In genomic region chr10:5812283-5813090, GRCh38 we compare ENCODE assay signal across 8 cellular contexts. TPM values are rescaled to one million over a fixed set of nuclear protein-coding genes. Genes with fewer than 3 reads are reported as not detected.
DNase-seq lines count a peak whose midpoint lies in the region; ATAC-seq and TF ChIP-seq lines count a peak whose summit lies in the region.

No MANE protein-coding gene starts in this region.

- ATAC-seq in GM19372 (IDR thresholded peaks at IDR 0.05; ENCODE audit: low read depth, unreplicated experiment) (peak; percentile 19), HG03469 (IDR thresholded peaks at IDR 0.05; ENCODE audit: unreplicated experiment) (peak; percentile 3)

- CTCF ChIA-PET in BJ (lab: Yijun Ruan, JAX) (interaction anchor here (0.6 kb wide), 2 partner anchors 49 to 130 kb away, joined by 3 read pairs; no protein-coding TSS in a partner anchor), mammary epithelial cell (lab: Charles Lee; ENCODE audit: low non-redundant PET) (no interaction called here)

- peak overlapping the region; percentile 74 for H3K4me2 ChIP-seq in mammary epithelial cell (ENCODE audit: insufficient read depth, low read depth, low read length)

- dilution Hi-C loops in mammary epithelial cell (cut with HindIII; ENCODE audit: low sequenced_read_pairs): no loop called here

- peaks cover 2% of the 10 kb centered on the region for H3K36me3 ChIP-seq in BJ (ENCODE audit: control insufficient read depth, insufficient read depth, low read length)
- H3K36me3 ChIP-seq in mammary epithelial cell (ENCODE audit: insufficient read depth, low read length): no peaks in the 10 kb centered on the region

- peak overlapping the region; percentile 84 for H3K27ac ChIP-seq in mammary epithelial cell (ENCODE audit: insufficient read depth, low read depth, low read length)

- no peak for DNase-seq in BJ (ENCODE audit: low read depth)
- DNase-seq in T-helper 2 cell: peak in 4 of 5 experiments; percentile 11 to 54 (median 21)
- DNase-seq in mammary epithelial cell: peak; percentile 25
- peak; percentile 61 for DNase-seq in islet precursor cell
- peak in 2 of 3 donors; percentile 8 to 34 for DNase-seq in stimulated activated CD4-positive, alpha-beta T cell treated with anti-CD3 and anti-CD28 coated beads, Interleukin-12 subunit alpha, Interleukin-12 subunit beta, amount 100 ng/mL, for 48 hours (ENCODE audit: low read depth in 2 of 3, low spot score in 1 of 3)
- no peak for DNase-seq in DMS114 treated with DMSO at 0.1 percent for 48 hours (lab: John Stamatoyannopoulos, UW; ENCODE audit: unreplicated experiment)

- peak overlapping the region; percentile 96 for H3K4me3 ChIP-seq in BJ (ENCODE audit: low read depth, low read length)
- peak overlapping the region; percentile 73 to 99 (median 76) for H3K4me3 ChIP-seq in mammary epithelial cell (replicated peaks in 1 of 3; ENCODE audit: insufficient read depth in 1 of 3, low read depth in 2 of 3, low read length in 3 of 3)

- intact Hi-C loops in mammary epithelial cell (cut with micrococcal nuclease): loop anchor here (1.0 to 5.0 kb wide), 4 partner anchors 61 to 372 kb away; partner anchors contain the start of genes ANKRD16 and TASOR2

- no TSS peak for BruUV-seq in mammary epithelial cell (replicated peaks; lab: Mats Ljungman, UMichigan)

- H2AFZ ChIP-seq in mammary epithelial cell (ENCODE audit: low read depth, low read length): peak overlapping the region; percentile 90

- H3K4me1 ChIP-seq in mammary epithelial cell (ENCODE audit: insufficient read depth, low read length): peaks cover 7% of the 10 kb centered on the region

- H3K79me2 ChIP-seq in mammary epithelial cell (ENCODE audit: insufficient read depth, low read length): peaks cover 64% of the 10 kb centered on the region

- peaks cover 3% of the 10 kb centered on the region for H4K20me1 ChIP-seq in mammary epithelial cell (ENCODE audit: insufficient read depth, low read length)

- TF ChIP-seq CTCF in BJ (IDR thresholded peaks at IDR 0.05; ENCODE audit: insufficient read depth, low read depth, low read length): no peak
- no peak for TF ChIP-seq CTCF in mammary epithelial cell (conservative IDR thresholded peaks at IDR 0.05 in 1 of 2, IDR thresholded peaks at IDR 0.05 in 1 of 2; ENCODE audit: extremely low read depth in 1 of 2, insufficient read depth in 1 of 2, low read depth in 1 of 2, low read length in 2 of 2)

- H3K9ac ChIP-seq in mammary epithelial cell (ENCODE audit: insufficient read depth, low read length): peak overlapping the region; percentile 85

- POLR2A ChIA-PET in BJ (lab: Charles Lee): interaction anchor here (0.6 kb wide), 2 partner anchors 96 to 120 kb away, joined by 4 to 13 read pairs; no protein-coding TSS in a partner anchor

- WGBS in mammary epithelial cell (ENCODE audit: low coverage, missing lambda C conversion rate): 0% methylated on average over 9 of the region's 49 CpGs

- H3K9me3 ChIP-seq in mammary epithelial cell (replicated peaks; ENCODE audit: insufficient read depth, low read length): no peaks in the 10 kb centered on the region

- H3K27me3 ChIP-seq in BJ (ENCODE audit: control insufficient read depth, insufficient read depth, low read length): no peaks in the 10 kb centered on the region
- no peaks in the 10 kb centered on the region for H3K27me3 ChIP-seq in mammary epithelial cell (ENCODE audit: insufficient read depth, low read length)

- in situ Hi-C loops in mammary epithelial cell (cut with MboI; ENCODE audit: low sequenced_read_pairs in 2 of 2): no loop called here

RNA-seq across cellular contexts. Expression of gene GDI2, which starts 0.7 kb away (rescaled TPM):
- 148 and 225 TPM in 2 replicates for polyA plus RNA-seq in BJ (2011; rRNA removed)
- 145 and 182 TPM in 2 replicates for polyA minus RNA-seq in BJ (2011; rRNA and poly(A)+ RNA removed)
- 100 to 1,000 TPM; 202 to 306 TPM for total RNA-seq in mammary epithelial cell
- 193 TPM for polyA plus RNA-seq in mammary epithelial cell
- 201 TPM for polyA minus RNA-seq in mammary epithelial cell

Comparison
In these comparisons a context has a peak if more than half of its experiments do, and no peak if none do; other contexts are left out.
1. DNase-seq: peak in T-helper 2 cell (4 of 5), mammary epithelial cell (single experiment), islet precursor cell (single experiment) and stimulated activated CD4-positive, alpha-beta T cell treated with anti-CD3 and anti-CD28 coated beads, Interleukin-12 subunit alpha, Interleukin-12 subunit beta, amount 100 ng/mL, for 48 hours (2 of 3); none in BJ (single experiment) and DMS114 treated with DMSO at 0.1 percent for 48 hours (single experiment).